ENCODE assay signal across 17 cellular contexts in the genomic region with DNA sequence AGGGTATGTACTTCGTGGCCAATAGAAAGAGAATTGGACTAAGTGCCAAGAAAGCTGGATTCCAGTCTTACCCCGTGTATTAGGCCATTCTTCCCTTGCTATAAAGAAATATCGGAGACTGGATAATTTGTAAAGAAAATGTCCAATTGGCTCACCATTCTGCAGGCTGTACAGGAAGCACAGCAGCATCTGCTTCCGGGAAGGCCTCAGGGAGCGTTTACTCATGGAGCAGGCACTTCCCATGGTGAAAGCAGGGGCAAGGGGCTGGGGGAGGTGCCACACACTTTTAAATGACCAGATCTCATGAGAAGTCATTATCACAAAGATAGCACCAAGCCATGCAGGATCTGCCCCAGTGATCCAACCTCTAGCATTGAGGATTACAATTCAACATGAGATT. TPM values are rescaled to one million over a fixed set of nuclear protein-coding genes. Genes with fewer than 3 reads are reported as not detected.
DNase-seq lines count a peak whose midpoint lies in the region; ATAC-seq and TF ChIP-seq lines count a peak whose summit lies in the region.
"Had no signal": no experiment of that assay in that cellular context is flagged by ENCODE, and none has a peak within 500 bp of the region (broad histone marks: within the 10 kb centered on the region; RNA-seq: fewer than 3 reads in every experiment).

No MANE protein-coding gene starts in this region.

- peak; percentile 1 for DNase-seq in left cardiac atrium
- DNase-seq in heart right ventricle, result no peak
- peak; percentile 57 to 63 for DNase-seq in SJCRH30
- DNase-seq in osteocyte (ENCODE audit: extremely low spot score, unreplicated experiment), result no peak
- no peak for DNase-seq in activated CD8-positive, alpha-beta T cell treated with anti-CD3 and anti-CD28 coated beads for 36 hours
- no peak for DNase-seq in HCEC 1CT
- DNase-seq: 8988T; Calu3; CD8-positive, alpha-beta T cell had no signal

- WGBS in heart right ventricle, 2 donors, result 73 to 74% methylated on average over 5 of the region's 5 CpGs

- ATAC-seq in left cardiac atrium, result no peak
- no peak for ATAC-seq in heart right ventricle
- ATAC-seq in activated CD8-positive, alpha-beta T cell treated with anti-CD3 and anti-CD28 coated beads for 36 hours, result no peak
- no peak for ATAC-seq in GM18505 (IDR thresholded peaks at IDR 0.05; ENCODE audit: unreplicated experiment)
- ATAC-seq: CD8-positive, alpha-beta T cell; GM23338; HCT116; K562 had no signal

- peak overlapping the region; percentile 9 for H3K27ac Mint-ChIP-seq in osteocyte (ENCODE audit: unreplicated experiment)
- no peak overlapping the region for H3K27ac Mint-ChIP-seq in activated CD8-positive, alpha-beta T cell treated with anti-CD3 and anti-CD28 coated beads for 36 hours
- H3K27ac Mint-ChIP-seq: CD8-positive, alpha-beta T cell; GM23338 had no signal

- H3K27me3 ChIP-seq in heart right ventricle, result no peaks in the 10 kb centered on the region
- no peaks in the 10 kb centered on the region for H3K27me3 ChIP-seq in SJCRH30
- H3K27me3 ChIP-seq: BLaER1 treated with 17β-estradiol and CSF1 and Interleukin-3, amounts not matched to agents 10 nM and 100 nM had no signal

- no peak overlapping the region for H3K4me3 Mint-ChIP-seq in osteocyte (ENCODE audit: unreplicated experiment)
- no peak overlapping the region for H3K4me3 Mint-ChIP-seq in activated CD8-positive, alpha-beta T cell treated with anti-CD3 and anti-CD28 coated beads for 36 hours
- H3K4me3 Mint-ChIP-seq: CD8-positive, alpha-beta T cell; GM23338 had no signal

- no peaks in the 10 kb centered on the region for H3K9me3 Mint-ChIP-seq in osteocyte (ENCODE audit: unreplicated experiment)
- no peaks in the 10 kb centered on the region for H3K9me3 Mint-ChIP-seq in activated CD8-positive, alpha-beta T cell treated with anti-CD3 and anti-CD28 coated beads for 36 hours
- H3K9me3 Mint-ChIP-seq: CD8-positive, alpha-beta T cell; GM23338 had no signal

- peaks cover 23% of the 10 kb centered on the region for H3K27me3 Mint-ChIP-seq in osteocyte (ENCODE audit: unreplicated experiment)
- no peaks in the 10 kb centered on the region for H3K27me3 Mint-ChIP-seq in activated CD8-positive, alpha-beta T cell treated with anti-CD3 and anti-CD28 coated beads for 36 hours

- POLR2A ChIA-PET in activated CD8-positive, alpha-beta T cell treated with anti-CD3 and anti-CD28 coated beads for 36 hours (lab: Charles Lee), result no interaction called here

- TF ChIP-seq POLR2A in GM18505 (IDR thresholded peaks at IDR 0.05; ENCODE audit: borderline replicate concordance, extremely low read depth, insufficient read depth, insufficient read length), result no peak

- H3K9me3 ChIP-seq in heart right ventricle (no peaks in the 10 kb centered on the region), SJCRH30 (replicated peaks) (no peaks in the 10 kb centered on the region)
- H3K9me3 ChIP-seq: BLaER1 treated with 17β-estradiol and CSF1 and Interleukin-3, amounts not matched to agents 10 nM and 100 nM had no signal

- peaks cover 0 to 7% (median 0%) of the 10 kb centered on the region in 9 donors for H3K4me1 ChIP-seq in heart right ventricle
- H3K4me1 ChIP-seq in SJCRH30, result peaks cover 58% of the 10 kb centered on the region
- H3K4me1 ChIP-seq: BLaER1 treated with 17β-estradiol and CSF1 and Interleukin-3, amounts not matched to agents 10 nM and 100 nM had no signal

- H3K4me1 Mint-ChIP-seq in osteocyte (ENCODE audit: unreplicated experiment), result peaks cover 14% of the 10 kb centered on the region
- H3K4me1 Mint-ChIP-seq in activated CD8-positive, alpha-beta T cell treated with anti-CD3 and anti-CD28 coated beads for 36 hours (ENCODE audit: low read depth), result peaks cover 2% of the 10 kb centered on the region

- H3K36me3 Mint-ChIP-seq in osteocyte (ENCODE audit: unreplicated experiment), result no peaks in the 10 kb centered on the region
- H3K36me3 Mint-ChIP-seq in activated CD8-positive, alpha-beta T cell treated with anti-CD3 and anti-CD28 coated beads for 36 hours (ENCODE audit: low read depth), result no peaks in the 10 kb centered on the region
- H3K36me3 Mint-ChIP-seq: CD8-positive, alpha-beta T cell had no signal

- H3K27ac ChIP-seq in heart right ventricle (no peak overlapping the region), SJCRH30 (peak overlapping the region; percentile 61)
- H3K27ac ChIP-seq: BLaER1 treated with 17β-estradiol and CSF1 and Interleukin-3, amounts not matched to agents 10 nM and 100 nM had no signal

- H3K4me3 ChIP-seq in heart right ventricle (no peak overlapping the region), SJCRH30 (no peak overlapping the region)
- H3K4me3 ChIP-seq: BLaER1 treated with 17β-estradiol and CSF1 and Interleukin-3, amounts not matched to agents 10 nM and 100 nM; GM23338; K562 had no signal

- intact Hi-C loops in left cardiac atrium (cut with DNase I) (no loop called here), heart right ventricle (cut with DNase I) (no loop called here)
- intact Hi-C loops in activated CD8-positive, alpha-beta T cell treated with anti-CD3 and anti-CD28 coated beads for 36 hours (cut with micrococcal nuclease), result no loop called here

- no peak for TF ChIP-seq CTCF in heart right ventricle (IDR thresholded peaks at IDR 0.05)
- no peak for TF ChIP-seq CTCF in osteocyte (IDR thresholded peaks at IDR 0.05)
- no peak for TF ChIP-seq CTCF in activated CD8-positive, alpha-beta T cell treated with anti-CD3 and anti-CD28 coated beads for 36 hours (IDR thresholded peaks at IDR 0.05)

- CTCF ChIA-PET in activated CD8-positive, alpha-beta T cell treated with anti-CD3 and anti-CD28 coated beads for 36 hours (lab: Charles Lee), result interaction anchor here (1.9 to 40.7 kb wide), 3 partner anchors 15 to 123 kb away, joined by 7 to 1390 read pairs (median 10); a partner anchor contains a TSS

- H3K36me3 ChIP-seq in heart right ventricle (no peaks in the 10 kb centered on the region), SJCRH30 (no peaks in the 10 kb centered on the region)
- H3K36me3 ChIP-seq: BLaER1 treated with 17β-estradiol and CSF1 and Interleukin-3, amounts not matched to agents 10 nM and 100 nM had no signal

RNA-seq across cellular contexts. Expression of a gene that starts 7.8 kb away (rescaled TPM):
- total RNA-seq in left cardiac atrium, result 10 to 100 TPM in 1 of 2 donors, 1 to 10 TPM in 1; 9.3 to 12.6 TPM
- total RNA-seq in heart right ventricle, result 10 to 100 TPM; 11.9 to 16.6 (median 14.7) TPM
- 1 to 10 TPM; 2.8 to 4.0 TPM for polyA plus RNA-seq in heart right ventricle
- total RNA-seq in SJCRH30 (2014; rRNA removed; shearing (Covaris generic)), result 0.58 and 0.59 TPM in 2 replicates
- total RNA-seq in osteocyte, result 5.2 and 5.4 TPM in 2 replicates
- 1 to 10 TPM; 1.3 to 1.7 TPM for total RNA-seq in activated CD8-positive, alpha-beta T cell treated with anti-CD3 and anti-CD28 coated beads for 36 hours

RNA-seq across cellular contexts. Expression of a gene that starts 22.3 kb away (rescaled TPM):
- total RNA-seq in left cardiac atrium (under 1 TPM in 1 of 2 donors, not detected in 1; 0.55 TPM), heart right ventricle (1 to 10 TPM in 1 of 10 donors, under 1 TPM in 7, not detected in 2; 0.11 to 1.0 (median 0.31) TPM), osteocyte (not detected in 2 replicates)
- polyA plus RNA-seq in heart right ventricle, result not detected
- 0.20 and 0.57 TPM in 2 replicates for total RNA-seq in SJCRH30 (2014; rRNA removed; shearing (Covaris generic))
- under 1 TPM in 1 of 2 experiments, not detected in 1; 0.22 TPM for total RNA-seq in activated CD8-positive, alpha-beta T cell treated with anti-CD3 and anti-CD28 coated beads for 36 hours
- total RNA-seq: A673, Calu3, GM23338, IMR-90 had no signal
- polyA plus RNA-seq: AG04450, IMR-90 had no signal

RNA-seq across cellular contexts. Expression of a gene that starts 23.4 kb away (rescaled TPM):
- total RNA-seq in left cardiac atrium (1 to 10 TPM; 5.8 to 5.9 TPM), heart right ventricle (1 to 10 TPM; 3.3 to 7.6 (median 4.5) TPM), osteocyte (10.2 and 10.6 TPM in 2 replicates)
- 1 to 10 TPM; 3.0 to 3.6 TPM for polyA plus RNA-seq in heart right ventricle
- 8.4 and 9.7 TPM in 2 replicates for total RNA-seq in SJCRH30 (2014; rRNA removed; shearing (Covaris generic))
- 1 to 10 TPM; 7.0 to 9.5 TPM for total RNA-seq in activated CD8-positive, alpha-beta T cell treated with anti-CD3 and anti-CD28 coated beads for 36 hours

RNA-seq across cellular contexts. Expression of a gene that starts 31.1 kb away (rescaled TPM):
- total RNA-seq in left cardiac atrium (1 to 10 TPM; 3.4 to 4.6 TPM), heart right ventricle (1 to 10 TPM; 2.1 to 3.6 (median 2.8) TPM), osteocyte (7.6 and 8.5 TPM in 2 replicates)
- polyA plus RNA-seq in heart right ventricle, result 1 to 10 TPM; 1.6 to 2.2 TPM
- 12.2 and 13.4 TPM in 2 replicates for total RNA-seq in SJCRH30 (2014; rRNA removed; shearing (Covaris generic))
- total RNA-seq in activated CD8-positive, alpha-beta T cell treated with anti-CD3 and anti-CD28 coated beads for 36 hours, result 1 to 10 TPM; 7.5 to 7.7 TPM

RNA-seq across cellular contexts. Expression of a gene that starts 33.6 kb away (rescaled TPM):
- total RNA-seq in left cardiac atrium (1 to 10 TPM; 2.5 to 3.4 TPM), heart right ventricle (1 to 10 TPM; 1.8 to 3.0 (median 2.5) TPM), osteocyte (6.4 and 6.8 TPM in 2 replicates)
- 10 to 100 TPM in 1 of 2 donors, 1 to 10 TPM in 1; 3.2 to 11.4 TPM for polyA plus RNA-seq in heart right ventricle
- total RNA-seq in SJCRH30 (2014; rRNA removed; shearing (Covaris generic)), result 7.0 and 9.1 TPM in 2 replicates
- 10 to 100 TPM; 11.2 to 13.7 TPM for total RNA-seq in activated CD8-positive, alpha-beta T cell treated with anti-CD3 and anti-CD28 coated beads for 36 hours

Comparison
In these comparisons a context has a peak if more than half of its experiments do, and no peak if none do; other contexts are left out.
1. DNase-seq: peak in left cardiac atrium (single experiment) and SJCRH30 (2 of 2); none in heart right ventricle (0 of 2), osteocyte (single experiment), activated CD8-positive, alpha-beta T cell treated with anti-CD3 and anti-CD28 coated beads for 36 hours (single experiment) and HCEC 1CT (single experiment).